In genomic region chr9:31837211-31837610, GRCh38 we compare ENCODE assay signal across 24 cellular contexts.
"Had no signal": no experiment of that assay in that cellular context is flagged by ENCODE, and none has a peak within 500 bp of the region (broad histone marks: within the 10 kb centered on the region; RNA-seq: fewer than 3 reads in every experiment).

No MANE protein-coding gene starts in this region.

- H3K36me3 ChIP-seq: esophagus muscularis mucosa, esophagus squamous epithelium, gastrocnemius medialis, gastroesophageal sphincter, heart left ventricle, heart right ventricle had no signal

- H3K4me1 ChIP-seq: esophagus muscularis mucosa, esophagus squamous epithelium, foreskin keratinocyte, gastrocnemius medialis, heart left ventricle, heart right ventricle had no signal

- DNase-seq: cortex of kidney; dermis blood vessel endothelial cell; dorsolateral prefrontal cortex; effector CD4-positive, alpha-beta T cell; effector CD8-positive, alpha-beta T cell; effector memory CD4-positive, alpha-beta T cell; effector memory CD8-positive, alpha-beta T cell; endodermal cell; erythroblast; esophagus squamous epithelium; foreskin fibroblast; foreskin keratinocyte; foreskin melanocyte; gastrocnemius medialis; glutamatergic neuron; head of caudate nucleus; heart left ventricle; heart right ventricle; hippocampal formation had no signal

- H3K27ac ChIP-seq: coronary artery, dorsolateral prefrontal cortex, epithelial cell of prostate, esophagus muscularis mucosa, esophagus squamous epithelium, foreskin keratinocyte, gastrocnemius medialis, gastroesophageal sphincter, heart left ventricle, heart right ventricle, hepatocyte had no signal

- H3K4me3 ChIP-seq: coronary artery, dorsolateral prefrontal cortex, esophagus muscularis mucosa, esophagus squamous epithelium, gastrocnemius medialis, gastroesophageal sphincter, heart left ventricle, heart right ventricle, hepatocyte had no signal

- H3K27me3 ChIP-seq: dorsolateral prefrontal cortex, esophagus muscularis mucosa, esophagus squamous epithelium, foreskin keratinocyte, gastrocnemius medialis, gastroesophageal sphincter, heart left ventricle, heart right ventricle, hepatocyte had no signal

- H3K9me3 ChIP-seq: esophagus muscularis mucosa, esophagus squamous epithelium, gastrocnemius medialis, gastroesophageal sphincter, heart right ventricle had no signal
